ENCODE assay signal across 9 cellular contexts in the genomic region with DNA sequence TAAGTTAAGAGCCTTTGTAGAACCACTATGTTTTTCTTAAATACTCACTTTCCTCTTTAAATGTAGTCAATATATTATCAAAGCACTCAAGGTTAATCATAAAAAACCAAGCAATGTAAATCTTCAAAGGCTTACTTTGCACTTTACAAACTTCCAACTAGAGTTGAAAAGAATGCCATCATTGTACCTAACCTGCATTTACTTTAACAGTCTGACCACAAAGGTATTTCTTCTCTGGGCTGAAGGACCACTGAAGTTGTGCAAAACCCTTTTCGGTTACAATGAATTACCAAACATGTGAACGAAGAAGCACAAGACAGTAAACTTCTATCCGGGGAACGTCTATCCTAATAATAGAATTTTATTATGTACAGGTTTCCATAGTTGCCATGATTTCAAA.
A peak's percentile ranks its signal among the peaks of the same experiment; 100 is the strongest.
DNase-seq lines count a peak whose midpoint lies in the region; ATAC-seq, FAIRE-seq and TF ChIP-seq lines count a peak whose summit lies in the region.
"Had no signal": no experiment of that assay in that cellular context is flagged by ENCODE, and none has a peak within 500 bp of the region (broad histone marks: within the 10 kb centered on the region; RNA-seq: fewer than 3 reads in every experiment).

No MANE protein-coding gene starts in this region.

- no peak overlapping the region for H2AFZ ChIP-seq in neuron (ENCODE audit: low read depth, low read length)

- no peaks in the 10 kb centered on the region for H3K36me3 ChIP-seq in neuron (ENCODE audit: insufficient read depth, low read length)

- DNase-seq in D721Med (ENCODE audit: insufficient read length, low spot score) (no peak), NB4 (ENCODE audit: low read depth) (peak; percentile 41), coronary artery (ENCODE audit: low spot score) (no peak), HUDEP-2 (lab: John Stamatoyannopoulos, UW; ENCODE audit: unreplicated experiment in 76 of 76) (no peak)
- DNase-seq in stimulated activated CD4-positive, alpha-beta T cell treated with anti-CD3 and anti-CD28 coated beads, Interleukin-2, amount 100 ng/mL, for 24 hours = no peak
- DNase-seq: cortex of kidney had no signal

- H3K4me3 ChIP-seq in NB4 (ENCODE audit: low read depth, low read length) (peak overlapping the region; percentile 66), coronary artery (peak overlapping the region; percentile 90), neuron (ENCODE audit: low read length) (peak overlapping the region; percentile 90)

- no peak for ATAC-seq in GM21367 (IDR thresholded peaks at IDR 0.05; ENCODE audit: unreplicated experiment)
- no peak for ATAC-seq in HG02970 (IDR thresholded peaks at IDR 0.05; ENCODE audit: low FRiP score, unreplicated experiment)

- no peaks in the 10 kb centered on the region for H3K27me3 ChIP-seq in neuron (ENCODE audit: insufficient read depth, low read length)

- peak; percentile 11 for FAIRE-seq in D721Med (lab: Jason Lieb, UNC)

- H3K27ac ChIP-seq in coronary artery = no peak overlapping the region

- H3K9me3 ChIP-seq in neuron (ENCODE audit: low read length) = no peaks in the 10 kb centered on the region

- TF ChIP-seq CTCF in D721Med (IDR thresholded peaks at IDR 0.05; ENCODE audit: insufficient read depth, missing control alignments) = no peak
- no peak for TF ChIP-seq CTCF in NB4 (IDR thresholded peaks at IDR 0.05; ENCODE audit: low read depth, low read length)
- no peak for TF ChIP-seq CTCF in coronary artery (IDR thresholded peaks at IDR 0.05)

- H3K4me1 ChIP-seq in neuron (ENCODE audit: insufficient read depth, low read length) = peaks cover 32% of the 10 kb centered on the region

- no peak for TF ChIP-seq POLR2A in NB4 (IDR thresholded peaks at IDR 0.05; ENCODE audit: extremely low read depth, insufficient read length)
